Comparison of ENCODE assay signal across 8 cellular contexts in genomic region chr12:128069359-128069997, GRCh38.
DNase-seq lines count a peak whose midpoint lies in the region; ATAC-seq, FAIRE-seq and TF ChIP-seq lines count a peak whose summit lies in the region.
"Had no signal": no experiment of that assay in that cellular context is flagged by ENCODE, and none has a peak within 500 bp of the region (broad histone marks: within the 10 kb centered on the region; RNA-seq: fewer than 3 reads in every experiment).

No MANE protein-coding gene starts in this region.

- peaks cover 3% of the 10 kb centered on the region for H3K36me3 Mint-ChIP-seq in endothelial cell (ENCODE audit: low read depth, unreplicated experiment)

- FAIRE-seq in RCC 7860 (lab: Jason Lieb, UNC) = peak; percentile 52

- DNase-seq in DMS114 treated with DMSO at 0.1 percent for 48 hours (lab: John Stamatoyannopoulos, UW; ENCODE audit: unreplicated experiment) (peak; percentile 29), HK-2 (ENCODE audit: unreplicated experiment) (peak; percentile 41), RCC 7860 (ENCODE audit: low spot score) (peak; percentile 32), endothelial cell (ENCODE audit: low spot score) (peak; percentile 4), non-pigmented ciliary epithelial cell (ENCODE audit: low read depth) (peak; percentile 41), mesenteric fat pad (ENCODE audit: low spot score) (no peak)

- peak; percentile 63 for TF ChIP-seq CTCF in endothelial cell (IDR thresholded peaks at IDR 0.05; ENCODE audit: unreplicated experiment)

- peaks cover 54% of the 10 kb centered on the region for H3K9me3 Mint-ChIP-seq in endothelial cell (ENCODE audit: unreplicated experiment)

- no peak overlapping the region for H3K27ac Mint-ChIP-seq in endothelial cell (ENCODE audit: unreplicated experiment)
- H3K27ac Mint-ChIP-seq: activated naive CD4-positive, alpha-beta T cell treated with anti-CD3 and anti-CD28 coated beads, Interleukin-2, amount 50 U/mL, for 72 hours had no signal

- H3K27me3 Mint-ChIP-seq in endothelial cell (ENCODE audit: unreplicated experiment) = peaks cover 3% of the 10 kb centered on the region

- no peaks in the 10 kb centered on the region for H3K4me1 Mint-ChIP-seq in endothelial cell (ENCODE audit: unreplicated experiment)

- ATAC-seq in GM18861 (IDR thresholded peaks at IDR 0.05; ENCODE audit: unreplicated experiment) = peak; percentile 80
- ATAC-seq: activated naive CD4-positive, alpha-beta T cell treated with anti-CD3 and anti-CD28 coated beads, Interleukin-2, amount 50 U/mL, for 72 hours had no signal

- no peak overlapping the region for H3K4me3 Mint-ChIP-seq in endothelial cell (ENCODE audit: unreplicated experiment)
